Comparison of ENCODE assay signal across 16 cellular contexts in the genomic region with DNA sequence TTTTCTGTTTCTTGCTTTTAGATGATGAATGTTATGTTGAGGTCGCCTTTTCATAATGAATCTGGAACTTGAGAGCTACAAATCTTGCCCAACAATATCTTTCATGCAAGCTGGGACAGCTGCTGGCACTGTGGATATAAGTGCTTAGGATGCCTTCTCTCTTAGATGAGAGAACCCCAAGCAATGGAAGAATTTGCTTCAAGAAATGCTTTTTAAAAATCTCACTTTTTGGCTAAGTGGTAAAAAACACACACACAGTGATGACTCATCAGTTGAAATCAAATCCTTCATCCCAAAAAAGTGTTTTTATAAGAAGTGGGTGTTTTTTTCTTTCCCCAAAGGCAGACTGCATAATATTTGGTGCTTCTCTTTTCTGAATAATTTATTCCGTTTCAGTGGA. TPM values are rescaled to one million over a fixed set of nuclear protein-coding genes. Genes with fewer than 3 reads are reported as not detected.
DNase-seq lines count a peak whose midpoint lies in the region; ATAC-seq, FAIRE-seq and TF ChIP-seq lines count a peak whose summit lies in the region.
"Had no signal": no experiment of that assay in that cellular context is flagged by ENCODE, and none has a peak within 500 bp of the region (broad histone marks: within the 10 kb centered on the region; RNA-seq: fewer than 3 reads in every experiment).

No MANE protein-coding gene starts in this region.

- H3K4me3 ChIP-seq in cardiac fibroblast (replicated peaks in 1 of 2; ENCODE audit: low read depth in 2 of 2, low read length in 2 of 2), result no peak overlapping the region

- DNase-seq in GM04503 (ENCODE audit: low read depth), result peak; percentile 85
- peak; percentile 71 to 87 for DNase-seq in cardiac fibroblast (ENCODE audit: low read depth in 2 of 2)
- no peak for DNase-seq in left ventricle myocardium superior
- DNase-seq in stromal cell of bone marrow (ENCODE audit: low read depth), result peak; percentile 85
- DNase-seq in GM19239 (ENCODE audit: insufficient read length, low spot score), result no peak
- no peak for DNase-seq in activated naive CD4-positive, alpha-beta T cell treated with anti-CD3 and anti-CD28 coated beads, Interleukin-2, amount 50 U/mL, for 16 hours
- no peak for DNase-seq in effector CD4-positive, alpha-beta T cell
- DNase-seq: activated naive CD4-positive, alpha-beta T cell treated with anti-CD3 and anti-CD28 coated beads, Interleukin-2, amount 10 ng/mL, durations not matched to agents 7 days and 5 days; DMS79 treated with DMSO at 0.1 percent for 48 hours; KG1; NCI-H146; NCI-H524 treated with DMSO at 0.1 percent for 48 hours; stimulated activated CD4-positive, alpha-beta T cell treated with anti-CD3 and anti-CD28 coated beads, Interleukin-2, amount 100 ng/mL, for 48 hours had no signal

- ATAC-seq in left ventricle myocardium superior (peak; percentile 32), HG03571 (IDR thresholded peaks at IDR 0.05; ENCODE audit: unreplicated experiment) (no peak)
- ATAC-seq: esophagus mucosa had no signal

- no peak for TF ChIP-seq CTCF in cardiac fibroblast (IDR thresholded peaks at IDR 0.05; ENCODE audit: low read depth, low read length)

- intact Hi-C loops in left ventricle myocardium superior (cut with micrococcal nuclease), result no loop called here

- no peak for FAIRE-seq in GM19239 (lab: Jason Lieb, UNC)
- FAIRE-seq: islet of Langerhans had no signal

RNA-seq across cellular contexts. Expression of a gene that starts 38.4 kb away (rescaled TPM):
- total RNA-seq in left ventricle myocardium superior, result 7.0 TPM

Comparison
In these comparisons a context has a peak if more than half of its experiments do, and no peak if none do; other contexts are left out.
1. DNase-seq: peak in GM04503 (single experiment), cardiac fibroblast (2 of 2) and stromal cell of bone marrow (single experiment); none in left ventricle myocardium superior (single experiment), GM19239 (single experiment), activated naive CD4-positive, alpha-beta T cell treated with anti-CD3 and anti-CD28 coated beads, Interleukin-2, amount 50 U/mL, for 16 hours (single experiment) and effector CD4-positive, alpha-beta T cell (single experiment).